Comparison of ENCODE assay signal across 8 cellular contexts in genomic region chr6:31769684-31770371, GRCh38. TPM values are rescaled to one million over a fixed set of nuclear protein-coding genes. Genes with fewer than 3 reads are reported as not detected.
A peak's percentile ranks its signal among the peaks of the same experiment; 100 is the strongest.
DNase-seq lines count a peak whose midpoint lies in the region; ATAC-seq and TF ChIP-seq lines count a peak whose summit lies in the region.

No MANE protein-coding gene starts in this region.

- no peak overlapping the region for H2BK15ac ChIP-seq in H9 (ENCODE audit: low read depth, low read length)

- H3T11ph ChIP-seq in H9 (ENCODE audit: low read length) = no peak overlapping the region

- no peak overlapping the region for H4K91ac ChIP-seq in H9 (ENCODE audit: insufficient read length, low read depth, low read length)

- TF ChIP-seq CTCF in AG09319 (IDR thresholded peaks at IDR 0.05; ENCODE audit: low read depth, low read length) (peak; percentile 68), H9 (conservative IDR thresholded peaks at IDR 0.05) (peak; percentile 97), thoracic aorta (IDR thresholded peaks at IDR 0.05) (peak; percentile 52)

- peak; percentile 85 to 91 for ATAC-seq in natural killer cell treated with Interleukin-12 subunit alpha and Interleukin-12 subunit beta and Interleukin-15 and Interleukin-18, amount 100 ng/mL, for 72 hours
- ATAC-seq in thoracic aorta (ENCODE audit: insufficient number of reproducible peaks, low FRiP score, low read depth) (no peak), GM19397 (IDR thresholded peaks at IDR 0.05; ENCODE audit: unreplicated experiment) (no peak)

- H3K4me1 Mint-ChIP-seq in H9 = peaks cover 10 to 12% of the 10 kb centered on the region in 2 experiments
- peaks cover 17% of the 10 kb centered on the region in 2 donors for H3K4me1 Mint-ChIP-seq in natural killer cell treated with Interleukin-12 subunit alpha and Interleukin-12 subunit beta and Interleukin-15 and Interleukin-18, amount 100 ng/mL, for 72 hours (ENCODE audit: low read depth in 2 of 2)

- H3K23me2 ChIP-seq in H9 (ENCODE audit: insufficient read length, low read depth, low read length, poor library complexity, severe bottlenecking) = no peaks in the 10 kb centered on the region

- no peak for DNase-seq in AG09319 (ENCODE audit: extremely low read depth, low read depth)
- peak; percentile 85 for DNase-seq in H9
- peak; percentile 77 for DNase-seq in NOMO-1 treated with DMSO at 0.1 percent for 48 hours (lab: John Stamatoyannopoulos, UW; ENCODE audit: unreplicated experiment)
- peak; percentile 53 to 61 for DNase-seq in activated CD8-positive, alpha-beta memory T cell treated with anti-CD3 and anti-CD28 coated beads for 4 hours (ENCODE audit: low read depth in 2 of 2)
- DNase-seq in epidermal melanocyte (ENCODE audit: insufficient read length, low spot score) = peak; percentile 86
- DNase-seq in natural killer cell treated with Interleukin-12 subunit alpha and Interleukin-12 subunit beta and Interleukin-15 and Interleukin-18, amount 100 ng/mL, for 72 hours (ENCODE audit: low spot score) = peak; percentile 83
- DNase-seq in thoracic aorta (ENCODE audit: low spot score) = no peak

- H4K8ac ChIP-seq in H9 (replicated peaks; ENCODE audit: insufficient read length, low read depth, low read length) = no peak overlapping the region

- no peak overlapping the region for H2BK20ac ChIP-seq in H9 (ENCODE audit: low read depth, low read length, poor library complexity, severe bottlenecking)

- H3K36me3 ChIP-seq in thoracic aorta = no peaks in the 10 kb centered on the region

- no peak overlapping the region for H3K4ac ChIP-seq in H9 (ENCODE audit: low read depth, low read length)

- H3K23ac ChIP-seq in H9 (ENCODE audit: insufficient read length, low read depth, low read length) = no peak overlapping the region

- no peak overlapping the region for H2BK12ac ChIP-seq in H9 (ENCODE audit: insufficient read length, low read depth, low read length)

- H3K79me1 ChIP-seq in H9 (ENCODE audit: insufficient read depth, low read depth, low read length, poor library complexity, severe bottlenecking) = no peaks in the 10 kb centered on the region

- H3K4me3 ChIP-seq in thoracic aorta = no peak overlapping the region

- H2AFZ ChIP-seq in H9 (ENCODE audit: low read length) = no peak overlapping the region

- no peak overlapping the region for H2AK5ac ChIP-seq in H9 (ENCODE audit: insufficient read length, low read length)

- no peak overlapping the region for H4K5ac ChIP-seq in H9 (ENCODE audit: insufficient read length, low read depth, low read length)

- H3K27me3 ChIP-seq in H9 (ENCODE audit: insufficient read depth, low read length) (no peaks in the 10 kb centered on the region), thoracic aorta (replicated peaks; ENCODE audit: insufficient read depth) (no peaks in the 10 kb centered on the region)

- H2BK120ac ChIP-seq in H9 (ENCODE audit: low read depth, low read length, poor library complexity, severe bottlenecking) = no peak overlapping the region

- no peaks in the 10 kb centered on the region; the same call in 1 of the 2 replicates for H3K27me3 Mint-ChIP-seq in H9 (ENCODE audit: low read depth)
- no peaks in the 10 kb centered on the region for H3K27me3 Mint-ChIP-seq in natural killer cell treated with Interleukin-12 subunit alpha and Interleukin-12 subunit beta and Interleukin-15 and Interleukin-18, amount 100 ng/mL, for 72 hours

- H3K4me2 ChIP-seq in H9 (ENCODE audit: insufficient read depth, insufficient read length, low read length) = no peak overlapping the region

- no peaks in the 10 kb centered on the region for H3K4me1 ChIP-seq in H9 (ENCODE audit: insufficient read depth, low read length)
- H3K4me1 ChIP-seq in thoracic aorta (ENCODE audit: control insufficient read depth in 1 of 2, low read depth in 2 of 2) = peaks cover 2 to 8% of the 10 kb centered on the region in 2 donors

- no peak overlapping the region for H2BK5ac ChIP-seq in H9 (ENCODE audit: insufficient read length, low read length)

- no peaks in the 10 kb centered on the region; a peak in 1 of 5 replicates for H3K9me3 Mint-ChIP-seq in H9
- H3K9me3 Mint-ChIP-seq in natural killer cell treated with Interleukin-12 subunit alpha and Interleukin-12 subunit beta and Interleukin-15 and Interleukin-18, amount 100 ng/mL, for 72 hours = no peaks in the 10 kb centered on the region

- H3K27ac Mint-ChIP-seq in H9 = peak overlapping the region in 1 of 3 experiments; percentile 25; a peak in 1 of 7 replicates
- peak overlapping the region; percentile 50 to 65 for H3K27ac Mint-ChIP-seq in natural killer cell treated with Interleukin-12 subunit alpha and Interleukin-12 subunit beta and Interleukin-15 and Interleukin-18, amount 100 ng/mL, for 72 hours

- no peak overlapping the region for H3K14ac ChIP-seq in H9 (ENCODE audit: insufficient read depth, low read length)

- WGBS in H9 (ENCODE audit: extremely low coverage, insufficient read length, low lambda C conversion rate) = no CpG with 5 or more reads among the region's 12 CpGs

- no peaks in the 10 kb centered on the region for H4K20me1 ChIP-seq in H9 (ENCODE audit: control insufficient read depth, insufficient read depth, insufficient read length)

- no peaks in the 10 kb centered on the region; a peak in 1 of 7 replicates for H3K36me3 Mint-ChIP-seq in H9 (ENCODE audit: insufficient read depth in 1 of 3, low read depth in 3 of 3)
- no peaks in the 10 kb centered on the region for H3K36me3 Mint-ChIP-seq in natural killer cell treated with Interleukin-12 subunit alpha and Interleukin-12 subunit beta and Interleukin-15 and Interleukin-18, amount 100 ng/mL, for 72 hours

- H3K9me3 ChIP-seq in H9 (ENCODE audit: control insufficient read depth, low read depth, low read length) (no peaks in the 10 kb centered on the region), thoracic aorta (no peaks in the 10 kb centered on the region)

- H3K18ac ChIP-seq in H9 (ENCODE audit: insufficient read length, low read depth, low read length) = no peak overlapping the region

- no peak overlapping the region for H3K56ac ChIP-seq in H9 (ENCODE audit: insufficient read length, low read depth, low read length)

- H3K79me2 ChIP-seq in H9 (ENCODE audit: insufficient read depth, low read length) = no peaks in the 10 kb centered on the region

- H3K4me3 Mint-ChIP-seq in H9 = no peak overlapping the region; a peak in 1 of 5 replicates
- no peak overlapping the region for H3K4me3 Mint-ChIP-seq in natural killer cell treated with Interleukin-12 subunit alpha and Interleukin-12 subunit beta and Interleukin-15 and Interleukin-18, amount 100 ng/mL, for 72 hours

- H3K9ac ChIP-seq in H9 (ENCODE audit: extremely low read depth, insufficient read length, low read length) = no peak overlapping the region

- no peak overlapping the region for H3K27ac ChIP-seq in H9 (ENCODE audit: insufficient read length, low read depth, low read length)
- no peak overlapping the region for H3K27ac ChIP-seq in thoracic aorta

RNA-seq across cellular contexts. Expression of gene VWA7, which starts 7.3 kb away (rescaled TPM):
- total RNA-seq in H9 (2021) (2.5 TPM in 2 replicates), thoracic aorta (under 1 TPM; 0.68 to 0.78 TPM)
- total RNA-seq in natural killer cell treated with Interleukin-12 subunit alpha and Interleukin-12 subunit beta and Interleukin-15 and Interleukin-18, amount 100 ng/mL, for 72 hours = 1 to 10 TPM; 1.4 to 2.1 TPM

RNA-seq across cellular contexts. Expression of gene SAPCD1, which starts 7.4 kb away (rescaled TPM):
- total RNA-seq in H9 (2021) = 3.2 and 4.3 TPM in 2 replicates
- total RNA-seq in natural killer cell treated with Interleukin-12 subunit alpha and Interleukin-12 subunit beta and Interleukin-15 and Interleukin-18, amount 100 ng/mL, for 72 hours = 10 to 100 TPM in 1 of 2 donors, 1 to 10 TPM in 1; 9.2 to 25.2 TPM
- total RNA-seq in thoracic aorta = 10 to 100 TPM in 1 of 2 donors, not detected in 1; 13.3 TPM

RNA-seq across cellular contexts. Expression of gene VARS1, which starts 25.7 kb away (rescaled TPM):
- total RNA-seq in H9 (2021) = 148 and 154 TPM in 2 replicates
- 100 to 1,000 TPM in 1 of 2 donors, 10 to 100 TPM in 1; 90.7 to 226 TPM for total RNA-seq in natural killer cell treated with Interleukin-12 subunit alpha and Interleukin-12 subunit beta and Interleukin-15 and Interleukin-18, amount 100 ng/mL, for 72 hours
- total RNA-seq in thoracic aorta = 10 to 100 TPM; 24.8 to 46.8 TPM

RNA-seq across cellular contexts. Expression of gene MSH5, which starts 30.0 kb away (rescaled TPM):
- total RNA-seq in H9 (2021) (21.5 and 22.4 TPM in 2 replicates), thoracic aorta (10 to 100 TPM in 1 of 2 donors, 1 to 10 TPM in 1; 5.7 to 10.5 TPM)
- 100 to 1,000 TPM in 1 of 2 donors, 10 to 100 TPM in 1; 36.2 to 154 TPM for total RNA-seq in natural killer cell treated with Interleukin-12 subunit alpha and Interleukin-12 subunit beta and Interleukin-15 and Interleukin-18, amount 100 ng/mL, for 72 hours

RNA-seq across cellular contexts. Expression of gene CLIC1, which starts 33.5 kb away (rescaled TPM):
- 265 and 266 TPM in 2 replicates for total RNA-seq in H9 (2021)
- 100 to 1,000 TPM; 468 to 581 TPM for total RNA-seq in natural killer cell treated with Interleukin-12 subunit alpha and Interleukin-12 subunit beta and Interleukin-15 and Interleukin-18, amount 100 ng/mL, for 72 hours
- total RNA-seq in thoracic aorta = 100 to 1,000 TPM; 222 to 251 TPM

Comparison
In these comparisons a context has a peak if more than half of its experiments do, and no peak if none do; other contexts are left out.
1. DNase-seq: peak in H9 (single experiment), NOMO-1 treated with DMSO at 0.1 percent for 48 hours (single experiment), activated CD8-positive, alpha-beta memory T cell treated with anti-CD3 and anti-CD28 coated beads for 4 hours (2 of 2), epidermal melanocyte (single experiment) and natural killer cell treated with Interleukin-12 subunit alpha and Interleukin-12 subunit beta and Interleukin-15 and Interleukin-18, amount 100 ng/mL, for 72 hours (single experiment); none in AG09319 (single experiment) and thoracic aorta (single experiment).
2. ATAC-seq: peak in natural killer cell treated with Interleukin-12 subunit alpha and Interleukin-12 subunit beta and Interleukin-15 and Interleukin-18, amount 100 ng/mL, for 72 hours (2 of 2); none in thoracic aorta (single experiment) and GM19397 (single experiment).
3. Peak in every context shown above with its lines, with median percentiles within 50 percentile points of each other: CTCF ChIP-seq.